8 cellular contexts compared by ENCODE assay signal in the genomic region with DNA sequence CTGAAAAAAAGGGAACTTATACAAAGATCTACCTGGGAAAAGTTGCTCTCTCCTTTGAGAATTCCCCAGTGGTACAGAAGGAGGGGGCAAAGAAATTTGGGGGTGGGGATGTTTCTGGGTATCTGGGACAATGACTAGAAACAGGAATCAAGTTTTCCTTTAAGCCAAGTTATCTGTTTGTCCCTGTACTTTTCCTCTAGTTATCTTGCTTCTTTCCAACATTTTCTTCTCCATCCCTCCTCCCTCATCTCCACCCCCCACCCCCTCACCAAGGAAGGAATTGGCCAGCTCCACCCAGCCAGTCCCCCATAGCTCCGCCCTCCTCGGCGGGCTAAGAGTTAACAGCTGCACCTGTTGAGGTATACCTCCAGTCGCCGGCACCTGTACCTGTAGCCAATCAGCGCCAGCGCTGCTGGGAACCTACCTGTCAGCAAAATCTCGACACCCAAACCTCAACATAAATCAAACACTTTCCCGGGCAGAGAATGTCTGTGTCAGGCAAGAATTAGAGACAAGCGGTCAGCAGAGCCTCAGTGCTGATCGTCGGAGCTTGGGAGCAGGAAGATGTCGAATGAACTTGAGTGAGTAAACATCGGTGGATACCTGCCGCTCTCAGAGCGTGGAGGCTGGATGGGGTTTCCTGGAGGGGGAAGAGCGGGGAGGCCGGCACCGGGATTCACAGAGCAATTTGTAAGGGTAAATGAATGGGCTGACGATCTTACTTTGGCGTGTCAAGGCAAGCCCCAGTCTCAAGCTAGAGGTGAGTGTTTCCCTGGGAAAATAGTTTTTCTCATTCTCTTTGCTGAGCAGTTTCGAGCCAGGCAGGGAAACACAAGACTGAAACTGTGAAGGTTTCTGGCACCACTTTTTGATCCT. TPM values are rescaled to one million over a fixed set of nuclear protein-coding genes. Genes with fewer than 3 reads are reported as not detected.
DNase-seq lines count a peak whose midpoint lies in the region; ATAC-seq, FAIRE-seq and TF ChIP-seq lines count a peak whose summit lies in the region.

A gene (plus strand): TSS at position 370 of the 876 bp plus-strand sequence. CDS start 195 bp downstream, at position 565.

- H3K4me1 ChIP-seq in duodenal mucosa (ENCODE audit: control insufficient read depth in 1 of 2, insufficient read depth in 2 of 2, low read length in 2 of 2) = peaks cover 23 to 30% of the 10 kb centered on the region in 2 donors

- no peak within 1 kb of the TSS for H3K27ac Mint-ChIP-seq in neural crest cell (ENCODE audit: unreplicated experiment)

- peaks cover 5 to 11% of the 10 kb centered on the region in 2 donors for H3K27me3 ChIP-seq in duodenal mucosa (ENCODE audit: control insufficient read depth in 1 of 2, insufficient read depth in 2 of 2, low read length in 2 of 2)

- peak within 1 kb of the TSS; percentile 41 to 43 for H3K4me3 ChIP-seq in duodenal mucosa (ENCODE audit: low read depth in 1 of 2, low read length in 2 of 2)

- TF ChIP-seq CTCF in neural crest cell (conservative IDR thresholded peaks at IDR 0.05) = no peak

- DNase-seq in GM12891 (ENCODE audit: insufficient read length, low spot score) = no peak
- DNase-seq in NCI-H2196 treated with DMSO at 0.1 percent for 48 hours (lab: John Stamatoyannopoulos, UW; ENCODE audit: unreplicated experiment) = peak; percentile 43
- no peak for DNase-seq in neural crest cell (ENCODE audit: low read depth, low spot score)
- DNase-seq in GM12892 (ENCODE audit: insufficient read length) = no peak
- no peak for DNase-seq in NCI-H226

- ATAC-seq in SK-N-SH treated with all-trans-retinoic acid at 6 μM for 48 hours (no peak), GM18498 (IDR thresholded peaks at IDR 0.05; ENCODE audit: unreplicated experiment) (no peak)

- no peaks in the 10 kb centered on the region for H3K9me3 Mint-ChIP-seq in neural crest cell

- TF ChIP-seq POLR2A in GM12891 (IDR thresholded peaks at IDR 0.05; ENCODE audit: low read depth, low read length) (no peak), GM12892 (IDR thresholded peaks at IDR 0.05; ENCODE audit: low read depth, low read length) (no peak)

- no peaks in the 10 kb centered on the region for H3K36me3 Mint-ChIP-seq in neural crest cell (ENCODE audit: low read depth)

- H3K4me3 Mint-ChIP-seq in neural crest cell = peak within 1 kb of the TSS; percentile 44

- peaks cover 85% of the 10 kb centered on the region for H3K27me3 Mint-ChIP-seq in neural crest cell (ENCODE audit: low read depth)

- H3K36me3 ChIP-seq in duodenal mucosa (ENCODE audit: control insufficient read depth in 1 of 2, insufficient read depth in 2 of 2, low read length in 2 of 2) = no peaks in the 10 kb centered on the region

- H3K9me3 ChIP-seq in duodenal mucosa (ENCODE audit: control insufficient read depth in 1 of 2, low read length in 2 of 2) = no peaks in the 10 kb centered on the region

- H3K9ac ChIP-seq in duodenal mucosa (ENCODE audit: low read depth in 1 of 2, low read length in 2 of 2) = peak within 1 kb of the TSS; percentile 22 to 30

- H3K4me1 Mint-ChIP-seq in neural crest cell = peaks cover 19% of the 10 kb centered on the region

- FAIRE-seq in GM12891 (lab: Jason Lieb, UNC) (peak; percentile 77), GM12892 (lab: Jason Lieb, UNC) (no peak)

- no peak within 1 kb of the TSS for H3K27ac ChIP-seq in duodenal mucosa (ENCODE audit: low read depth, low read length)

TF ChIP-seq in GM12891, 5 proteins besides CTCF, POLR2A, EP300 and RAD21:
- TF ChIP-seq POLR2AphosphoS5 (IDR thresholded peaks at IDR 0.05; ENCODE audit: low read depth, low read length) (no peak), PAX5 (IDR thresholded peaks at IDR 0.05; ENCODE audit: insufficient read depth, low read length, severe bottlenecking) (no peak), SPI1 (IDR thresholded peaks at IDR 0.05; ENCODE audit: low read depth, low read length) (no peak), TAF1 (IDR thresholded peaks at IDR 0.05; ENCODE audit: low read depth, low read length) (no peak), POU2F2 (IDR thresholded peaks at IDR 0.05; ENCODE audit: low read depth, low read length) (no peak)

TF ChIP-seq in SK-N-SH treated with all-trans-retinoic acid at 6 μM for 48 hours, 23 proteins besides CTCF, POLR2A, EP300 and RAD21:
- no peak for TF ChIP-seq GLIS3 (CRISPR knock-in tag; IDR thresholded peaks at IDR 0.05)
- TF ChIP-seq ZNF70 (CRISPR knock-in tag; IDR thresholded peaks at IDR 0.05) = no peak
- TF ChIP-seq, protein P1, sequence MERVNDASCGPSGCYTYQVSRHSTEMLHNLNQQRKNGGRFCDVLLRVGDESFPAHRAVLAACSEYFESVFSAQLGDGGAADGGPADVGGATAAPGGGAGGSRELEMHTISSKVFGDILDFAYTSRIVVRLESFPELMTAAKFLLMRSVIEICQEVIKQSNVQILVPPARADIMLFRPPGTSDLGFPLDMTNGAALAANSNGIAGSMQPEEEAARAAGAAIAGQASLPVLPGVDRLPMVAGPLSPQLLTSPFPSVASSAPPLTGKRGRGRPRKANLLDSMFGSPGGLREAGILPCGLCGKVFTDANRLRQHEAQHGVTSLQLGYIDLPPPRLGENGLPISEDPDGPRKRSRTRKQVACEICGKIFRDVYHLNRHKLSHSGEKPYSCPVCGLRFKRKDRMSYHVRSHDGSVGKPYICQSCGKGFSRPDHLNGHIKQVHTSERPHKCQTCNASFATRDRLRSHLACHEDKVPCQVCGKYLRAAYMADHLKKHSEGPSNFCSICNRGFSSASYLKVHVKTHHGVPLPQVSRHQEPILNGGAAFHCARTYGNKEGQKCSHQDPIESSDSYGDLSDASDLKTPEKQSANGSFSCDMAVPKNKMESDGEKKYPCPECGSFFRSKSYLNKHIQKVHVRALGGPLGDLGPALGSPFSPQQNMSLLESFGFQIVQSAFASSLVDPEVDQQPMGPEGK (CRISPR knock-in tag; IDR thresholded peaks at IDR 0.05; ENCODE audit: borderline replicate concordance) = no peak
- no peak for TF ChIP-seq ZNF565 (CRISPR knock-in tag; conservative IDR thresholded peaks at IDR 0.05; ENCODE audit: low read depth)
- TF ChIP-seq CSDC2 (CRISPR knock-in tag; IDR thresholded peaks at IDR 0.05) = no peak
- TF ChIP-seq OSR1 (CRISPR knock-in tag; IDR thresholded peaks at IDR 0.05) = no peak
- TF ChIP-seq, protein P2, sequence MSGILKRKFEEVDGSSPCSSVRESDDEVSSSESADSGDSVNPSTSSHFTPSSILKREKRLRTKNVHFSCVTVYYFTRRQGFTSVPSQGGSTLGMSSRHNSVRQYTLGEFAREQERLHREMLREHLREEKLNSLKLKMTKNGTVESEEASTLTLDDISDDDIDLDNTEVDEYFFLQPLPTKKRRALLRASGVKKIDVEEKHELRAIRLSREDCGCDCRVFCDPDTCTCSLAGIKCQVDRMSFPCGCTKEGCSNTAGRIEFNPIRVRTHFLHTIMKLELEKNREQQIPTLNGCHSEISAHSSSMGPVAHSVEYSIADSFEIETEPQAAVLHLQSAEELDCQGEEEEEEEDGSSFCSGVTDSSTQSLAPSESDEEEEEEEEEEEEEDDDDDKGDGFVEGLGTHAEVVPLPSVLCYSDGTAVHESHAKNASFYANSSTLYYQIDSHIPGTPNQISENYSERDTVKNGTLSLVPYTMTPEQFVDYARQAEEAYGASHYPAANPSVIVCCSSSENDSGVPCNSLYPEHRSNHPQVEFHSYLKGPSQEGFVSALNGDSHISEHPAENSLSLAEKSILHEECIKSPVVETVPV (CRISPR knock-in tag; IDR thresholded peaks at IDR 0.05) = no peak
- no peak for TF ChIP-seq SNAI2 (CRISPR knock-in tag; IDR thresholded peaks at IDR 0.05)
- no peak for TF ChIP-seq RARB (CRISPR knock-in tag; IDR thresholded peaks at IDR 0.05)
- no peak for TF ChIP-seq ZFP3 (CRISPR knock-in tag; IDR thresholded peaks at IDR 0.05)
- TF ChIP-seq, protein P3, sequence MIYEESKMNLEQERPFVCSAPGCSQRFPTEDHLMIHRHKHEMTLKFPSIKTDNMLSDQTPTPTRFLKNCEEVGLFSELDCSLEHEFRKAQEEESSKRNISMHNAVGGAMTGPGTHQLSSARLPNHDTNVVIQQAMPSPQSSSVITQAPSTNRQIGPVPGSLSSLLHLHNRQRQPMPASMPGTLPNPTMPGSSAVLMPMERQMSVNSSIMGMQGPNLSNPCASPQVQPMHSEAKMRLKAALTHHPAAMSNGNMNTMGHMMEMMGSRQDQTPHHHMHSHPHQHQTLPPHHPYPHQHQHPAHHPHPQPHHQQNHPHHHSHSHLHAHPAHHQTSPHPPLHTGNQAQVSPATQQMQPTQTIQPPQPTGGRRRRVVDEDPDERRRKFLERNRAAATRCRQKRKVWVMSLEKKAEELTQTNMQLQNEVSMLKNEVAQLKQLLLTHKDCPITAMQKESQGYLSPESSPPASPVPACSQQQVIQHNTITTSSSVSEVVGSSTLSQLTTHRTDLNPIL (CRISPR knock-in tag; IDR thresholded peaks at IDR 0.05; ENCODE audit: low read depth) = no peak

RNA-seq across cellular contexts. Expression of the gene that starts here (rescaled TPM):
- polyA plus RNA-seq in GM12891 (2012; ENCODE audit: low read depth, missing spikeins) = 1.1 TPM
- total RNA-seq in neural crest cell = 0.12 TPM in 1 of 2 replicates, not detected in the other
- polyA plus RNA-seq in GM12892 (2012; ENCODE audit: missing spikeins) = 0.28 TPM
